8 cellular contexts compared by ENCODE assay signal in genomic region chr7:76292206-76292573, GRCh38. TPM values are rescaled to one million over a fixed set of nuclear protein-coding genes. Genes with fewer than 3 reads are reported as not detected.
DNase-seq lines count a peak whose midpoint lies in the region; FAIRE-seq and TF ChIP-seq lines count a peak whose summit lies in the region.

No MANE protein-coding gene starts in this region.

- in situ Hi-C loops in GM13976 (cut with MboI; ENCODE audit: low sequenced_read_pairs, unreplicated experiment): no loop called here

- POLR2A ChIA-PET in endothelial cell of umbilical vein (lab: Charles Lee): interaction anchor here (0.6 to 2.2 kb wide), 7 partner anchors 11 to 107 kb away, joined by 3 to 55 read pairs (median 6); partner anchors contain the start of genes HSPB1 and YWHAG

- 15% methylated on average over 5 of the region's 5 CpGs for WGBS in prostate gland

- no peak overlapping the region for H2AFZ ChIP-seq in endothelial cell of umbilical vein (ENCODE audit: low read depth, low read length)

- no peak for TF ChIP-seq CTCF in GM12875 (IDR thresholded peaks at IDR 0.05; ENCODE audit: borderline replicate concordance, insufficient read depth, low read depth, low read length)
- TF ChIP-seq CTCF in endothelial cell of umbilical vein (IDR thresholded peaks at IDR 0.05; ENCODE audit: extremely low read depth in 1 of 2, insufficient read depth in 1 of 2, low read depth in 1 of 2, low read length in 2 of 2): no peak
- no peak for TF ChIP-seq CTCF in prostate gland (IDR thresholded peaks at IDR 0.05)
- TF ChIP-seq CTCF in GM13976 (IDR thresholded peaks at IDR 0.05; ENCODE audit: borderline replicate concordance, control extremely low read depth, extremely low read depth, insufficient read depth, missing control alignments): no peak

- DNase-seq in NOMO-1 treated with dmso at 0.1 percent for 144 hours (lab: John Stamatoyannopoulos, UW; ENCODE audit: unreplicated experiment) (peak; percentile 59), endothelial cell of umbilical vein (ENCODE audit: low read depth, low spot score) (peak; percentile 98), prostate gland (ENCODE audit: low spot score) (no peak), NCI-H2196 (lab: John Stamatoyannopoulos, UW; ENCODE audit: unreplicated experiment) (no peak), GM13976 (ENCODE audit: low spot score) (no peak), dedifferentiated amniotic fluid mesenchymal stem cell (ENCODE audit: extremely low spot score) (no peak)
- DNase-seq in activated CD8-positive, alpha-beta memory T cell treated with anti-CD3 and anti-CD28 coated beads, Interleukin-2, amount 50 U/mL, for 48 hours: no peak

- CTCF ChIA-PET in endothelial cell of umbilical vein (lab: Charles Lee): interaction anchor here (0.6 to 2.9 kb wide), 9 partner anchors 10 to 225 kb away, joined by 3 to 132 read pairs (median 13); partner anchors contain the start of gene HSPB1

- no peaks in the 10 kb centered on the region for H3K79me2 ChIP-seq in endothelial cell of umbilical vein (ENCODE audit: control insufficient read depth, insufficient read depth, low read length)

- H3K36me3 ChIP-seq in endothelial cell of umbilical vein (ENCODE audit: control insufficient read depth in 2 of 2, extremely low read depth in 1 of 2, insufficient read depth in 2 of 2, low read length in 2 of 2) (no peaks in the 10 kb centered on the region), prostate gland (no peaks in the 10 kb centered on the region)

- H3K4me3 ChIP-seq in GM12875 (ENCODE audit: low read depth, low read length) (peak overlapping the region; percentile 40), endothelial cell of umbilical vein (replicated peaks in 1 of 3; ENCODE audit: insufficient read depth in 1 of 3, low read depth in 1 of 3, low read length in 3 of 3) (no peak overlapping the region), prostate gland (peak overlapping the region in 1 of 2 donors; percentile 17)

- intact Hi-C loops in endothelial cell of umbilical vein (cut with micrococcal nuclease) (loop anchor here (1.0 to 10.0 kb wide), 2 partner anchors 67 to 207 kb away; no protein-coding TSS in a partner anchor), prostate gland (cut with DNase I) (loop anchor here (5.0 kb wide), 1 partner anchor 65 kb away; the partner anchor contains the start of gene YWHAG)

- dilution Hi-C loops in endothelial cell of umbilical vein (cut with MboI; ENCODE audit: extremely low pct_ligation_motif_present, low sequenced_read_pairs): no loop called here

- FAIRE-seq in endothelial cell of umbilical vein (lab: Jason Lieb, UNC): no peak

- peak; percentile 90 for TF ChIP-seq POLR2A in endothelial cell of umbilical vein (IDR thresholded peaks at IDR 0.05; ENCODE audit: low read depth, low read length)
- no peak for TF ChIP-seq POLR2A in prostate gland (IDR thresholded peaks at IDR 0.05)

- no peaks in the 10 kb centered on the region for H3K27me3 ChIP-seq in endothelial cell of umbilical vein (ENCODE audit: control insufficient read depth in 2 of 2, insufficient read depth in 2 of 2, low read length in 2 of 2)
- H3K27me3 ChIP-seq in prostate gland (replicated peaks; ENCODE audit: insufficient read depth): no peaks in the 10 kb centered on the region

- TSS peak; percentile 71 for BruUV-seq in endothelial cell of umbilical vein (replicated peaks; lab: Mats Ljungman, UMichigan)

- H3K27ac ChIP-seq in endothelial cell of umbilical vein (ENCODE audit: insufficient read depth, low read depth, low read length) (peak overlapping the region; percentile 94), prostate gland (peak overlapping the region; percentile 98)

- no peaks in the 10 kb centered on the region for H4K20me1 ChIP-seq in endothelial cell of umbilical vein (replicated peaks; ENCODE audit: control insufficient read depth, extremely low read depth, insufficient read depth, low read length)

- H3K9me1 ChIP-seq in endothelial cell of umbilical vein (replicated peaks; ENCODE audit: control insufficient read depth, extremely low read depth, insufficient read depth, low read length): no peaks in the 10 kb centered on the region

- H3K4me1 ChIP-seq in endothelial cell of umbilical vein (ENCODE audit: control insufficient read depth, extremely low read depth, insufficient read depth, low read length) (peaks cover 27% of the 10 kb centered on the region), prostate gland (replicated peaks) (peaks cover 24% of the 10 kb centered on the region)

- H3K9me3 ChIP-seq in endothelial cell of umbilical vein (replicated peaks; ENCODE audit: control insufficient read depth, insufficient read depth, low read length): no peaks in the 10 kb centered on the region
- H3K9me3 ChIP-seq in prostate gland: no peaks in the 10 kb centered on the region

- H3K9ac ChIP-seq in endothelial cell of umbilical vein (replicated peaks; ENCODE audit: extremely low read depth, insufficient read depth, low read length): peak overlapping the region; percentile 82

- H3K4me2 ChIP-seq in endothelial cell of umbilical vein (ENCODE audit: insufficient read depth, low read length): peak overlapping the region; percentile 36

TF ChIP-seq in endothelial cell of umbilical vein, 7 proteins besides CTCF, POLR2A, EP300 and RAD21:
- TF ChIP-seq FOS (IDR thresholded peaks at IDR 0.05; ENCODE audit: borderline replicate concordance, insufficient read depth, low read length) (no peak), POLR2AphosphoS5 (IDR thresholded peaks at IDR 0.05; ENCODE audit: insufficient read depth, low read depth, low read length) (peak; percentile 94), JUN (IDR thresholded peaks at IDR 0.05; ENCODE audit: borderline replicate concordance, insufficient read depth, insufficient read length, low read depth) (no peak), GATA2 (IDR thresholded peaks at IDR 0.05; ENCODE audit: insufficient read depth, insufficient read length, low read depth, low read length) (peak; percentile 92), EZH2 (IDR thresholded peaks at IDR 0.05; ENCODE audit: borderline replicate concordance, low read depth, low read length, severe bottlenecking) (no peak), MAX (IDR thresholded peaks at IDR 0.05; ENCODE audit: insufficient read depth, insufficient read length) (peak; percentile 38), MYC (IDR thresholded peaks at IDR 0.05; ENCODE audit: low read depth, low read length) (no peak)

RNA-seq across cellular contexts. Expression of gene HSPB1, which starts 10.3 kb away (rescaled TPM):
- total RNA-seq in endothelial cell of umbilical vein (1,711 and 1,748 TPM in 2 replicates), prostate gland (100 to 1,000 TPM; 781 to 833 TPM)
- polyA plus RNA-seq in endothelial cell of umbilical vein: 3,130 and 5,305 TPM in 2 replicates
- polyA plus RNA-seq in endothelial cell of umbilical vein (2011; cell fraction: cytosol; rRNA removed): 1,445 and 1,938 TPM in 2 replicates
- 390 and 520 TPM in 2 replicates for polyA plus RNA-seq in endothelial cell of umbilical vein (2011; cell fraction: nucleus; rRNA removed)
- polyA plus RNA-seq in endothelial cell of umbilical vein (2012): 685 and 1,218 TPM in 2 replicates
- 292 and 359 TPM in 2 replicates for polyA minus RNA-seq in endothelial cell of umbilical vein
- polyA minus RNA-seq in endothelial cell of umbilical vein (2011; cell fraction: cytosol; rRNA and poly(A)+ RNA removed): 138 TPM
- polyA minus RNA-seq in endothelial cell of umbilical vein (2011; cell fraction: nucleus; rRNA and poly(A)+ RNA removed): 63.3 and 204 TPM in 2 replicates

Comparison
In these comparisons a context has a peak if more than half of its experiments do, and no peak if none do; other contexts are left out.
1. DNase-seq: peak in NOMO-1 treated with dmso at 0.1 percent for 144 hours (single experiment) and endothelial cell of umbilical vein (single experiment); none in prostate gland (single experiment), activated CD8-positive, alpha-beta memory T cell treated with anti-CD3 and anti-CD28 coated beads, Interleukin-2, amount 50 U/mL, for 48 hours (single experiment), NCI-H2196 (single experiment), GM13976 (single experiment) and dedifferentiated amniotic fluid mesenchymal stem cell (single experiment).